ENCODE assay signal across 11 cellular contexts in genomic region chr15:22888120-22888859, GRCh38. TPM values are rescaled to one million over a fixed set of nuclear protein-coding genes. Genes with fewer than 3 reads are reported as not detected.
DNase-seq lines count a peak whose midpoint lies in the region; ATAC-seq, FAIRE-seq and TF ChIP-seq lines count a peak whose summit lies in the region.
"Had no signal": no experiment of that assay in that cellular context is flagged by ENCODE, and none has a peak within 500 bp of the region (broad histone marks: within the 10 kb centered on the region; RNA-seq: fewer than 3 reads in every experiment).

No MANE protein-coding gene starts in this region.

- H3K36me3 Mint-ChIP-seq in activated naive CD8-positive, alpha-beta T cell treated with anti-CD3 and anti-CD28 coated beads for 36 hours: no peaks in the 10 kb centered on the region

- FAIRE-seq in RCC 7860 (lab: Jason Lieb, UNC): no peak

- H3K9me3 Mint-ChIP-seq in activated naive CD8-positive, alpha-beta T cell treated with anti-CD3 and anti-CD28 coated beads for 36 hours: no peaks in the 10 kb centered on the region

- H2BK12ac ChIP-seq in trophoblast cell (ENCODE audit: low read length): no peak overlapping the region

- peaks cover 2% of the 10 kb centered on the region for H3K9me3 ChIP-seq in trophoblast cell (ENCODE audit: insufficient read depth, low read depth, low read length)
- H3K9me3 ChIP-seq: esophagus muscularis mucosa had no signal

- no peak overlapping the region for H4K8ac ChIP-seq in trophoblast cell (ENCODE audit: low read depth, low read length)

- DNase-seq in DMS53 (lab: John Stamatoyannopoulos, UW) (peak; percentile 76), RCC 7860 (ENCODE audit: low spot score) (peak; percentile 68), epithelial cell of proximal tubule (ENCODE audit: low read depth) (peak; percentile 65), trophoblast cell (peak; percentile 64 to 73), NCI-H526 (lab: John Stamatoyannopoulos, UW) (no peak)
- no peak for DNase-seq in stimulated activated CD4-positive, alpha-beta T cell treated with anti-CD3 and anti-CD28 coated beads, Interleukin-1b, Interleukin-23, amount 100 ng/mL, for 48 hours
- DNase-seq in activated naive CD8-positive, alpha-beta T cell treated with anti-CD3 and anti-CD28 coated beads for 36 hours: no peak
- DNase-seq: NCI-H187, T-helper 2 cell had no signal

- H3K27me3 ChIP-seq in trophoblast cell (ENCODE audit: insufficient read depth, low read length): no peaks in the 10 kb centered on the region
- H3K27me3 ChIP-seq: esophagus muscularis mucosa had no signal

- no peak overlapping the region for H4K12ac ChIP-seq in trophoblast cell (ENCODE audit: low read depth, low read length)

- no peaks in the 10 kb centered on the region for H3K4me1 Mint-ChIP-seq in activated naive CD8-positive, alpha-beta T cell treated with anti-CD3 and anti-CD28 coated beads for 36 hours

- no peak overlapping the region for H3K27ac Mint-ChIP-seq in activated naive CD8-positive, alpha-beta T cell treated with anti-CD3 and anti-CD28 coated beads for 36 hours

- WGBS in trophoblast cell (ENCODE audit: extremely low coverage, insufficient coverage, insufficient read length): no CpG with 5 or more reads among the region's 9 CpGs

- H4K91ac ChIP-seq in trophoblast cell (ENCODE audit: low read depth, low read length): no peak overlapping the region

- H3K79me1 ChIP-seq in trophoblast cell (ENCODE audit: low read length): peaks cover 2% of the 10 kb centered on the region

- no peak overlapping the region for H3K4me3 Mint-ChIP-seq in activated naive CD8-positive, alpha-beta T cell treated with anti-CD3 and anti-CD28 coated beads for 36 hours

- no peak overlapping the region for H2AFZ ChIP-seq in trophoblast cell (ENCODE audit: insufficient read depth, low read length, poor library complexity)

- no peak overlapping the region for H3K27ac ChIP-seq in trophoblast cell (ENCODE audit: low read depth, low read length)
- H3K27ac ChIP-seq: esophagus muscularis mucosa had no signal

- no peak overlapping the region for H2BK120ac ChIP-seq in trophoblast cell (ENCODE audit: insufficient read depth, low read length, poor library complexity)

- H2BK5ac ChIP-seq in trophoblast cell (ENCODE audit: low read depth, low read length, poor library complexity): no peak overlapping the region

- H3K18ac ChIP-seq in trophoblast cell (ENCODE audit: low read length): no peak overlapping the region

- H3K9ac ChIP-seq in trophoblast cell (ENCODE audit: low read length): no peak overlapping the region

- no peak for ATAC-seq in GM19463 (IDR thresholded peaks at IDR 0.05; ENCODE audit: unreplicated experiment)

- no peaks in the 10 kb centered on the region for H3K79me2 ChIP-seq in trophoblast cell (ENCODE audit: control insufficient read depth, insufficient read depth, low read length, poor library complexity)

- H3K4me3 ChIP-seq in epithelial cell of proximal tubule (ENCODE audit: low read depth, low read length): no peak overlapping the region
- H3K4me3 ChIP-seq in trophoblast cell (ENCODE audit: low read depth, low read length): no peak overlapping the region
- H3K4me3 ChIP-seq: esophagus muscularis mucosa had no signal

- H3K4ac ChIP-seq in trophoblast cell (ENCODE audit: low read depth, low read length): no peak overlapping the region

- peaks cover 25 to 32% of the 10 kb centered on the region in 2 experiments for H3K36me3 ChIP-seq in trophoblast cell (ENCODE audit: control insufficient read depth in 1 of 2, insufficient read depth in 2 of 2, low read length in 2 of 2)

- TF ChIP-seq CTCF in epithelial cell of proximal tubule (conservative IDR thresholded peaks at IDR 0.05; ENCODE audit: low read depth, low read length): no peak

- no peak overlapping the region for H3K14ac ChIP-seq in trophoblast cell (ENCODE audit: low read length)

- no peak overlapping the region for H3K23ac ChIP-seq in trophoblast cell (ENCODE audit: low read length)

- H3K4me2 ChIP-seq in trophoblast cell (ENCODE audit: low read length): no peak overlapping the region

- H3K27me3 Mint-ChIP-seq in activated naive CD8-positive, alpha-beta T cell treated with anti-CD3 and anti-CD28 coated beads for 36 hours: no peaks in the 10 kb centered on the region

- H2AK5ac ChIP-seq in trophoblast cell (ENCODE audit: low read length): no peak overlapping the region

- H3K4me1 ChIP-seq in trophoblast cell (ENCODE audit: control insufficient read depth in 1 of 2, insufficient read depth in 2 of 2, low read length in 2 of 2): peaks cover 6 to 9% of the 10 kb centered on the region in 2 experiments
- H3K4me1 ChIP-seq: esophagus muscularis mucosa had no signal

RNA-seq across cellular contexts. Expression of gene NIPA2, which starts 49.8 kb away (rescaled TPM):
- total RNA-seq in epithelial cell of proximal tubule: 54.7 and 94.4 TPM in 2 replicates
- polyA plus RNA-seq in trophoblast cell (2013): 81.2 and 81.5 TPM in 2 replicates
- total RNA-seq in activated naive CD8-positive, alpha-beta T cell treated with anti-CD3 and anti-CD28 coated beads for 36 hours: 10 to 100 TPM; 96.7 to 97.8 TPM

Comparison
In these comparisons a context has a peak if more than half of its experiments do, and no peak if none do; other contexts are left out.
1. DNase-seq: peak in DMS53 (single experiment), RCC 7860 (single experiment), epithelial cell of proximal tubule (single experiment) and trophoblast cell (2 of 2); none in NCI-H526 (0 of 2), stimulated activated CD4-positive, alpha-beta T cell treated with anti-CD3 and anti-CD28 coated beads, Interleukin-1b, Interleukin-23, amount 100 ng/mL, for 48 hours (single experiment) and activated naive CD8-positive, alpha-beta T cell treated with anti-CD3 and anti-CD28 coated beads for 36 hours (single experiment).